Comparison of ENCODE assay signal across 28 cellular contexts in genomic region chr1:57067863-57068262, GRCh38.
DNase-seq lines count a peak whose midpoint lies in the region; ATAC-seq, FAIRE-seq and TF ChIP-seq lines count a peak whose summit lies in the region.
"Had no signal": no experiment of that assay in that cellular context is flagged by ENCODE, and none has a peak within 500 bp of the region (broad histone marks: within the 10 kb centered on the region; RNA-seq: fewer than 3 reads in every experiment).

No MANE protein-coding gene starts in this region.

- H3K79me1 ChIP-seq in H1 (ENCODE audit: low read depth, low read length): no peaks in the 10 kb centered on the region

- no peak overlapping the region for H4K5ac ChIP-seq in H1 (ENCODE audit: insufficient read length, low read depth, low read length)

- H3K4me3 Mint-ChIP-seq in nephron: no peak overlapping the region
- no peak overlapping the region for H3K4me3 Mint-ChIP-seq in stimulated activated naive CD8-positive, alpha-beta T cell treated with anti-CD3 and anti-CD28 coated beads, Interleukin-15, amount 100 ng/mL, for 72 hours
- no peak overlapping the region for H3K4me3 Mint-ChIP-seq in activated T-cell treated with anti-CD3 and anti-CD28 coated beads, Interleukin-2, amount 50 U/mL, for 24 hours
- H3K4me3 Mint-ChIP-seq: activated CD4-positive, alpha-beta T cell treated with anti-CD3 and anti-CD28 coated beads, Interleukin-2, amount 10 ng/mL, durations not matched to agents 7 days and 5 days; activated naive CD8-positive, alpha-beta T cell treated with anti-CD3 and anti-CD28 coated beads for 36 hours; activated T-helper 17 cell treated with anti-CD3 and anti-CD28 coated beads, Interleukin-2, amount 50 U/mL, for 72 hours; CD8-positive, alpha-beta memory T cell; memory B cell; naive thymus-derived CD4-positive, alpha-beta T cell; stimulated activated naive B cell treated with anti-CD40 and anti-IgM and Interleukin-4, amounts not matched to agents 10 μg/mL and 1 μg/mL and 100 μg/mL, for 72 hours; T-cell had no signal

- peak overlapping the region in 2 of 3 experiments; percentile 47 to 68 for H3K27ac Mint-ChIP-seq in nephron
- no peak overlapping the region for H3K27ac Mint-ChIP-seq in stimulated activated naive CD8-positive, alpha-beta T cell treated with anti-CD3 and anti-CD28 coated beads, Interleukin-15, amount 100 ng/mL, for 72 hours
- no peak overlapping the region for H3K27ac Mint-ChIP-seq in activated T-cell treated with anti-CD3 and anti-CD28 coated beads, Interleukin-2, amount 50 U/mL, for 24 hours
- H3K27ac Mint-ChIP-seq: activated CD4-positive, alpha-beta T cell treated with anti-CD3 and anti-CD28 coated beads, Interleukin-2, amount 10 ng/mL, durations not matched to agents 7 days and 5 days; activated naive CD8-positive, alpha-beta T cell treated with anti-CD3 and anti-CD28 coated beads for 36 hours; activated T-helper 17 cell treated with anti-CD3 and anti-CD28 coated beads, Interleukin-2, amount 50 U/mL, for 72 hours; CD8-positive, alpha-beta memory T cell; memory B cell; naive thymus-derived CD4-positive, alpha-beta T cell; stimulated activated naive B cell treated with anti-CD40 and anti-IgM and Interleukin-4, amounts not matched to agents 10 μg/mL and 1 μg/mL and 100 μg/mL, for 72 hours; T-cell had no signal

- H3K23ac ChIP-seq in H1 (ENCODE audit: insufficient read length): no peak overlapping the region

- TF ChIP-seq RAD21 in H1 (IDR thresholded peaks at IDR 0.05 in 1 of 2, conservative IDR thresholded peaks at IDR 0.05 in 1 of 2; ENCODE audit: low read depth in 2 of 2, low read length in 2 of 2): no peak

- WGBS in H1 (ENCODE audit: extremely low coverage in 1 of 2, insufficient coverage in 1 of 2, insufficient read length in 1 of 2, insufficient replicate concordance in 2 of 2, low coverage in 1 of 2, low lambda C conversion rate in 2 of 2, missing lambda C conversion rate in 1 of 2), 2 experiments: 85% methylated on average over 3 of the region's 3 CpGs; no CpG with 5 or more reads in 1 of the 2 experiments

- no peak overlapping the region for H3K27ac ChIP-seq in H1 (ENCODE audit: low read depth, low read length)
- H3K27ac ChIP-seq: pancreas, tibial artery had no signal

- H4K91ac ChIP-seq in H1 (replicated peaks; ENCODE audit: insufficient read length, low read length): no peak overlapping the region

- TF ChIP-seq CTCF in H1 (IDR thresholded peaks at IDR 0.05; ENCODE audit: control extremely low read depth in 1 of 3, insufficient read depth in 1 of 3, low read depth in 1 of 3, low read length in 3 of 3) (no peak), nephron (IDR thresholded peaks at IDR 0.05; ENCODE audit: unreplicated experiment in 3 of 3) (no peak)

- CTCF ChIA-PET in H1 (lab: Charles Lee; ENCODE audit: partially characterized antibody): interaction anchor here (0.6 to 1.5 kb wide), 5 partner anchors 13 to 138 kb away, joined by 3 to 5 read pairs (median 4); no protein-coding TSS in a partner anchor

- H3K27me3 Mint-ChIP-seq in nephron (ENCODE audit: low read depth): peaks cover 9% of the 10 kb centered on the region
- H3K27me3 Mint-ChIP-seq in stimulated activated naive CD8-positive, alpha-beta T cell treated with anti-CD3 and anti-CD28 coated beads, Interleukin-15, amount 100 ng/mL, for 72 hours: no peaks in the 10 kb centered on the region
- peaks cover 2% of the 10 kb centered on the region for H3K27me3 Mint-ChIP-seq in activated T-cell treated with anti-CD3 and anti-CD28 coated beads, Interleukin-2, amount 50 U/mL, for 24 hours
- H3K27me3 Mint-ChIP-seq: activated CD4-positive, alpha-beta T cell treated with anti-CD3 and anti-CD28 coated beads, Interleukin-2, amount 10 ng/mL, durations not matched to agents 7 days and 5 days; activated T-helper 17 cell treated with anti-CD3 and anti-CD28 coated beads, Interleukin-2, amount 50 U/mL, for 72 hours; CD8-positive, alpha-beta memory T cell; memory B cell; stimulated activated naive B cell treated with anti-CD40 and anti-IgM and Interleukin-4, amounts not matched to agents 10 μg/mL and 1 μg/mL and 100 μg/mL, for 72 hours had no signal

- no peak overlapping the region for H4K8ac ChIP-seq in H1 (ENCODE audit: extremely low read depth, insufficient read depth, low read length)

- H2AK5ac ChIP-seq in H1 (ENCODE audit: low read depth, low read length): no peak overlapping the region

- H3K14ac ChIP-seq in H1 (ENCODE audit: insufficient read length): no peak overlapping the region

- no peak overlapping the region for H2BK20ac ChIP-seq in H1 (ENCODE audit: low read length)

- H3K56ac ChIP-seq in H1 (replicated peaks; ENCODE audit: insufficient read length, low read depth, low read length): no peak overlapping the region

- no peaks in the 10 kb centered on the region for H3K36me3 ChIP-seq in H1 (ENCODE audit: control insufficient read depth in 2 of 4, insufficient read depth in 4 of 4, low read length in 3 of 4)
- H3K36me3 ChIP-seq: pancreas, tibial artery had no signal

- H3K4me1 ChIP-seq in H1 (replicated peaks in 1 of 4; ENCODE audit: control insufficient read depth in 3 of 4, insufficient read depth in 4 of 4, low read length in 3 of 4): peaks cover 0 to 5% (median 0%) of the 10 kb centered on the region in 4 experiments; a peak in 1 of 7 replicates
- H3K4me1 ChIP-seq: pancreas had no signal

- H2BK15ac ChIP-seq in H1 (ENCODE audit: low read length): no peak overlapping the region

- H3K9me3 ChIP-seq in H1 (ENCODE audit: insufficient read depth in 2 of 2, low read depth in 1 of 2, low read length in 1 of 2): no peaks in the 10 kb centered on the region
- H3K9me3 ChIP-seq: pancreas, tibial artery had no signal

- H3K4me2 ChIP-seq in H1 (ENCODE audit: insufficient read depth in 1 of 2, low read depth in 2 of 2, low read length in 2 of 2): no peak overlapping the region; a peak in 1 of 4 replicates

- H3K27me3 ChIP-seq in H1 (replicated peaks in 1 of 4; ENCODE audit: control insufficient read depth in 3 of 4, extremely low read depth in 1 of 4, insufficient read depth in 3 of 4, low read length in 3 of 4): no peaks in the 10 kb centered on the region
- H3K27me3 ChIP-seq: pancreas, tibial artery had no signal

- FAIRE-seq in H1 (lab: Jason Lieb, UNC): no peak
- FAIRE-seq: HTR-8/SVneo, keratinocyte, pancreas had no signal

- H3K9me3 Mint-ChIP-seq in nephron: no peaks in the 10 kb centered on the region
- H3K9me3 Mint-ChIP-seq in stimulated activated naive CD8-positive, alpha-beta T cell treated with anti-CD3 and anti-CD28 coated beads, Interleukin-15, amount 100 ng/mL, for 72 hours: no peaks in the 10 kb centered on the region
- no peaks in the 10 kb centered on the region for H3K9me3 Mint-ChIP-seq in activated T-cell treated with anti-CD3 and anti-CD28 coated beads, Interleukin-2, amount 50 U/mL, for 24 hours
- H3K9me3 Mint-ChIP-seq: activated CD4-positive, alpha-beta T cell treated with anti-CD3 and anti-CD28 coated beads, Interleukin-2, amount 10 ng/mL, durations not matched to agents 7 days and 5 days; activated naive CD8-positive, alpha-beta T cell treated with anti-CD3 and anti-CD28 coated beads for 36 hours; activated T-helper 17 cell treated with anti-CD3 and anti-CD28 coated beads, Interleukin-2, amount 50 U/mL, for 72 hours; CD8-positive, alpha-beta memory T cell; memory B cell; stimulated activated naive B cell treated with anti-CD40 and anti-IgM and Interleukin-4, amounts not matched to agents 10 μg/mL and 1 μg/mL and 100 μg/mL, for 72 hours had no signal

- no peak overlapping the region for H2BK120ac ChIP-seq in H1 (replicated peaks; ENCODE audit: low read depth, low read length)

- POLR2A ChIA-PET in H1 (lab: Charles Lee; ENCODE audit: partially characterized antibody): no interaction called here

- H4K20me1 ChIP-seq in H1 (replicated peaks in 1 of 2; ENCODE audit: control insufficient read depth in 1 of 2, insufficient read depth in 2 of 2, low read length in 2 of 2): no peaks in the 10 kb centered on the region

- H3K36me3 Mint-ChIP-seq in nephron (ENCODE audit: low read depth): no peaks in the 10 kb centered on the region
- H3K36me3 Mint-ChIP-seq in activated T-cell treated with anti-CD3 and anti-CD28 coated beads, Interleukin-2, amount 50 U/mL, for 24 hours (ENCODE audit: low read depth): no peaks in the 10 kb centered on the region
- H3K36me3 Mint-ChIP-seq: activated naive CD8-positive, alpha-beta T cell treated with anti-CD3 and anti-CD28 coated beads for 36 hours; CD8-positive, alpha-beta memory T cell; memory B cell; naive thymus-derived CD4-positive, alpha-beta T cell; stimulated activated naive B cell treated with anti-CD40 and anti-IgM and Interleukin-4, amounts not matched to agents 10 μg/mL and 1 μg/mL and 100 μg/mL, for 72 hours; T-cell had no signal

- H3K4ac ChIP-seq in H1 (replicated peaks; ENCODE audit: insufficient read length, low read depth, low read length): no peak overlapping the region

- H3K79me2 ChIP-seq in H1 (ENCODE audit: control insufficient read depth in 1 of 2, insufficient read depth in 2 of 2, low read length in 2 of 2): no peaks in the 10 kb centered on the region

- H3K18ac ChIP-seq in H1 (ENCODE audit: extremely low read depth, low read length): 0 out of 2 replicates have a peak overlapping the region, but pooled peaks have one; percentile 49

- ATAC-seq in stimulated activated naive CD8-positive, alpha-beta T cell treated with anti-CD3 and anti-CD28 coated beads, Interleukin-15, amount 100 ng/mL, for 72 hours: no peak
- no peak for ATAC-seq in GM18867 (IDR thresholded peaks at IDR 0.05; ENCODE audit: unreplicated experiment)
- ATAC-seq: activated T-helper 17 cell treated with anti-CD3 and anti-CD28 coated beads, Interleukin-2, amount 50 U/mL, for 72 hours; HCT116; naive thymus-derived CD4-positive, alpha-beta T cell; stimulated activated naive B cell treated with anti-CD40 and anti-IgM and Interleukin-4, amounts not matched to agents 10 μg/mL and 1 μg/mL and 100 μg/mL, for 72 hours; T-cell had no signal

- TF ChIP-seq POLR2A in H1 (IDR thresholded peaks at IDR 0.05; ENCODE audit: control extremely low read depth in 1 of 2, low read depth in 2 of 2, low read length in 2 of 2): no peak

- H3K4me1 Mint-ChIP-seq in nephron: peaks cover 18% of the 10 kb centered on the region
- H3K4me1 Mint-ChIP-seq in stimulated activated naive CD8-positive, alpha-beta T cell treated with anti-CD3 and anti-CD28 coated beads, Interleukin-15, amount 100 ng/mL, for 72 hours: no peaks in the 10 kb centered on the region
- H3K4me1 Mint-ChIP-seq in activated T-cell treated with anti-CD3 and anti-CD28 coated beads, Interleukin-2, amount 50 U/mL, for 24 hours (ENCODE audit: low read depth): no peaks in the 10 kb centered on the region
- H3K4me1 Mint-ChIP-seq: activated CD4-positive, alpha-beta T cell treated with anti-CD3 and anti-CD28 coated beads, Interleukin-2, amount 10 ng/mL, durations not matched to agents 7 days and 5 days; activated naive CD8-positive, alpha-beta T cell treated with anti-CD3 and anti-CD28 coated beads for 36 hours; activated T-helper 17 cell treated with anti-CD3 and anti-CD28 coated beads, Interleukin-2, amount 50 U/mL, for 72 hours; CD8-positive, alpha-beta memory T cell; memory B cell; naive thymus-derived CD4-positive, alpha-beta T cell; stimulated activated naive B cell treated with anti-CD40 and anti-IgM and Interleukin-4, amounts not matched to agents 10 μg/mL and 1 μg/mL and 100 μg/mL, for 72 hours; T-cell had no signal

- no peak overlapping the region for H3K9ac ChIP-seq in H1 (replicated peaks in 1 of 4; ENCODE audit: extremely low read depth in 1 of 4, low read depth in 3 of 4, low read length in 3 of 4)

- no peak overlapping the region for H2BK5ac ChIP-seq in H1 (ENCODE audit: low read depth, low read length)

- no peak overlapping the region for H3K4me3 ChIP-seq in H1 (ENCODE audit: extremely low read depth in 1 of 4, insufficient read depth in 2 of 4, low read depth in 3 of 4, low read length in 4 of 4)
- H3K4me3 ChIP-seq: coronary artery, pancreas, tibial artery had no signal

- H3K23me2 ChIP-seq in H1 (ENCODE audit: low read depth, low read length): no peaks in the 10 kb centered on the region

- H2BK12ac ChIP-seq in H1 (ENCODE audit: low read depth, low read length): no peak overlapping the region

- TF ChIP-seq EP300 in H1 (IDR thresholded peaks at IDR 0.05; ENCODE audit: borderline replicate concordance in 1 of 2, low read depth in 2 of 2, low read length in 2 of 2): no peak

- DNase-seq in EH (ENCODE audit: low read depth): peak; percentile 7
- DNase-seq in NCI-H1105 (lab: John Stamatoyannopoulos, UW): peak; percentile 1
- DNase-seq in H1 (ENCODE audit: low read depth in 1 of 2, low spot score in 2 of 2): no peak
- DNase-seq in stimulated activated naive CD8-positive, alpha-beta T cell treated with anti-CD3 and anti-CD28 coated beads, Interleukin-15, amount 100 ng/mL, for 72 hours: no peak
- no peak for DNase-seq in activated T-cell treated with anti-CD3 and anti-CD28 coated beads, Interleukin-2, amount 50 U/mL, for 24 hours
- DNase-seq: activated CD4-positive, alpha-beta T cell treated with anti-CD3 and anti-CD28 coated beads, Interleukin-2, amount 10 ng/mL, durations not matched to agents 7 days and 5 days; activated naive CD8-positive, alpha-beta T cell treated with anti-CD3 and anti-CD28 coated beads for 36 hours; CD8-positive, alpha-beta memory T cell; EL; Karpas-422; naive thymus-derived CD4-positive, alpha-beta T cell; NCI-H1092 treated with DMSO at 0.1 percent for 48 hours; NCI-H2107; NCI-H526; SHP77 treated with DMSO at 0.1 percent for 48 hours; stimulated activated CD4-positive, alpha-beta T cell treated with anti-CD3 and anti-CD28 coated beads, Interleukin-1b, Interleukin-23, amount 100 ng/mL, for 48 hours; stimulated activated naive B cell treated with anti-CD40 and anti-IgM and Interleukin-4, amounts not matched to agents 10 μg/mL and 1 μg/mL and 100 μg/mL, for 72 hours; T-cell; tibial artery had no signal

- H2AFZ ChIP-seq in H1 (ENCODE audit: low read length): no peak overlapping the region

Comparison
In these comparisons a context has a peak if more than half of its experiments do, and no peak if none do; other contexts are left out.
1. DNase-seq: peak in EH (single experiment) and NCI-H1105 (single experiment); none in H1 (0 of 2), stimulated activated naive CD8-positive, alpha-beta T cell treated with anti-CD3 and anti-CD28 coated beads, Interleukin-15, amount 100 ng/mL, for 72 hours (0 of 2) and activated T-cell treated with anti-CD3 and anti-CD28 coated beads, Interleukin-2, amount 50 U/mL, for 24 hours (single experiment).
2. H3K27ac Mint-ChIP-seq: peak in nephron (2 of 3); none in stimulated activated naive CD8-positive, alpha-beta T cell treated with anti-CD3 and anti-CD28 coated beads, Interleukin-15, amount 100 ng/mL, for 72 hours (0 of 2) and activated T-cell treated with anti-CD3 and anti-CD28 coated beads, Interleukin-2, amount 50 U/mL, for 24 hours (single experiment).